Comparison of ENCODE assay signal across 8 cellular contexts in genomic region chr5:180353963-180354574, GRCh38. TPM values are rescaled to one million over a fixed set of nuclear protein-coding genes. Genes with fewer than 3 reads are reported as not detected.
A peak's percentile ranks its signal among the peaks of the same experiment; 100 is the strongest.
DNase-seq lines count a peak whose midpoint lies in the region; TF ChIP-seq lines count a peak whose summit lies in the region.

No MANE protein-coding gene starts in this region.

- DNase-seq in Jurkat, Clone E6-1 (ENCODE audit: low read depth, low spot score) = no peak
- DNase-seq in astrocyte of the spinal cord (ENCODE audit: low read depth, low spot score) (no peak), left kidney (ENCODE audit: low read depth, low spot score) (peak; percentile 56), stomach (no peak), HK-2 (ENCODE audit: unreplicated experiment) (no peak), NK-92 (lab: John Stamatoyannopoulos, UW; ENCODE audit: unreplicated experiment) (no peak), NCI-H2029 treated with DMSO at 0.1 percent for 48 hours (lab: John Stamatoyannopoulos, UW) (no peak)
- no peak for DNase-seq in stimulated activated CD4-positive, alpha-beta T cell treated with anti-CD3 and anti-CD28 coated beads, Interleukin-4, amount 100 ng/mL, for 24 hours

- no peaks in the 10 kb centered on the region for H3K9me3 ChIP-seq in stomach

- H3K27ac ChIP-seq in stomach = peak overlapping the region in 3 of 5 donors; percentile 77 to 86 (median 78)

- TF ChIP-seq POLR2A in stomach (IDR thresholded peaks at IDR 0.05) = no peak

- no peak for TF ChIP-seq EP300 in stomach (IDR thresholded peaks at IDR 0.05)

- intact Hi-C loops in stomach (cut with DNase I; ENCODE audit: low total_unique reads) = no loop called here

- H3K36me3 ChIP-seq in stomach = no peaks in the 10 kb centered on the region

- 6 to 17% (median 8%) methylated on average over 23 to 42 of the region's 42 CpGs for WGBS in stomach, 5 donors

- peaks cover 15 to 36% (median 26%) of the 10 kb centered on the region in 4 donors for H3K4me1 ChIP-seq in stomach

- peaks cover 0 to 53% (median 38%) of the 10 kb centered on the region in 3 donors for H3K27me3 ChIP-seq in stomach

- in situ Hi-C loops in astrocyte of the spinal cord (cut with HindIII; ENCODE audit: low sequenced_read_pairs) = no loop called here

- peak overlapping the region; percentile 69 for H3K4me3 ChIP-seq in Jurkat, Clone E6-1 (ENCODE audit: low read length)
- H3K4me3 ChIP-seq in astrocyte of the spinal cord (ENCODE audit: low read depth, low read length) = peak overlapping the region; percentile 82
- H3K4me3 ChIP-seq in stomach = peak overlapping the region; percentile 68 to 75 (median 70)

- TF ChIP-seq CTCF in astrocyte of the spinal cord (IDR thresholded peaks at IDR 0.05; ENCODE audit: low read depth, low read length) (no peak), stomach (IDR thresholded peaks at IDR 0.05) (no peak)

RNA-seq across cellular contexts. Expression of gene GFPT2, which starts 0.9 kb away (rescaled TPM):
- 2.0 TPM for polyA plus RNA-seq in Jurkat, Clone E6-1 (2012; ENCODE audit: insufficient read depth, insufficient read length)
- total RNA-seq in stomach = 10 to 100 TPM in 4 of 5 donors, 1 to 10 TPM in 1; 3.5 to 54.5 (median 19.8) TPM
- polyA plus RNA-seq in stomach = 1 to 10 TPM; 3.5 to 4.7 (median 4.3) TPM
